8 cellular contexts compared by ENCODE assay signal in the genomic region with DNA sequence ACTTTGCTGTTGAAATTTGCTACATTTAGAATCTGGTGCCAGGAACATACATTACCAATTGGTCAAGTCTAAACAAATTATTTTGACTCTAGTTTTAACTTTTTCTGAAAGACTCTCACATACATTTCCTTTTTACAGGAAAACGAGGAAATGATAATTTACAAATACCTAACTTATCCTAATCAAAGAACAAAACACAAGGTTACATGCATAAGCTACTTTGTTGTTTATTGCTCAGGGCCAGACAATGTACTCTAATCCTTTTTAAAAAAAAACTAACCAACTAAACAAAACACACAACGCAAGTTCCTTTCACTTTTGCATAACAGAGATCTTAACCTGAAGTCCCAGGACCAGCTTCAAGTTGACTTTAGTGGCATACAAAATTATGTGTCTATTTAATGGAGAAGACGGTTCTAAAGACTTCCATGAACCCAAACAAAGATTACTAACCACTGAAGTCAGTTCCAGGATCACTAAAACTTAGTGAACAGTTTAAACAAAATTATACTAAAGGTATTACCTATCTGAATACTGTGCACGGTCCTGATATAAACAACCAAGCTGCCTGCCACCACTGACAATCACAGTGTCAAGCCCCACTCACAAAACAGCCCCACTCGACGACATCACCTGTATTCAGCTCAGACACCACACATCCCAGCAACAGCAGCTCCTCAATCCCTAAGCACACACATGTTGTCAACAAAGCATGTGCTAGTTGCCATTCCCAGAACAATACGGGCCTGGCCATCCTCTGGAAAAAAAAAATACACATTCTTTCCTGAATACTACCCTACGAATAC. TPM values are rescaled to one million over a fixed set of nuclear protein-coding genes. Genes with fewer than 3 reads are reported as not detected.
A peak's percentile ranks its signal among the peaks of the same experiment; 100 is the strongest.
DNase-seq lines count a peak whose midpoint lies in the region; ATAC-seq and TF ChIP-seq lines count a peak whose summit lies in the region.

No MANE protein-coding gene starts in this region.

- H3K4me1 Mint-ChIP-seq in activated CD4-positive, alpha-beta T cell treated with anti-CD3 and anti-CD28 coated beads for 36 hours, result peaks cover 47% of the 10 kb centered on the region
- peaks cover 48% of the 10 kb centered on the region for H3K4me1 Mint-ChIP-seq in stimulated activated naive CD8-positive, alpha-beta T cell treated with anti-CD3 and anti-CD28 coated beads, Interleukin-15, amount 100 ng/mL, for 72 hours

- POLR2A ChIA-PET in activated CD4-positive, alpha-beta T cell treated with anti-CD3 and anti-CD28 coated beads for 36 hours (lab: Charles Lee), result no interaction called here

- no peak for TF ChIP-seq CTCF in WI38 (IDR thresholded peaks at IDR 0.05; ENCODE audit: low read depth, low read length)

- no peaks in the 10 kb centered on the region for H3K9me3 Mint-ChIP-seq in activated CD4-positive, alpha-beta T cell treated with anti-CD3 and anti-CD28 coated beads for 36 hours (ENCODE audit: low read depth)
- H3K9me3 Mint-ChIP-seq in stimulated activated naive CD8-positive, alpha-beta T cell treated with anti-CD3 and anti-CD28 coated beads, Interleukin-15, amount 100 ng/mL, for 72 hours, result no peaks in the 10 kb centered on the region

- no peaks in the 10 kb centered on the region for H3K27me3 ChIP-seq in iPS-15b (ENCODE audit: control insufficient read depth, insufficient read depth, low read length)

- H3K36me3 Mint-ChIP-seq in activated CD4-positive, alpha-beta T cell treated with anti-CD3 and anti-CD28 coated beads for 36 hours (ENCODE audit: low read depth), result peaks cover 2% of the 10 kb centered on the region

- no peaks in the 10 kb centered on the region for H3K36me3 ChIP-seq in iPS-15b (ENCODE audit: control insufficient read depth, insufficient read depth, low read length)

- H3K27me3 Mint-ChIP-seq in activated CD4-positive, alpha-beta T cell treated with anti-CD3 and anti-CD28 coated beads for 36 hours, result peaks cover 1% of the 10 kb centered on the region
- no peaks in the 10 kb centered on the region for H3K27me3 Mint-ChIP-seq in stimulated activated naive CD8-positive, alpha-beta T cell treated with anti-CD3 and anti-CD28 coated beads, Interleukin-15, amount 100 ng/mL, for 72 hours

- CTCF ChIA-PET in activated CD4-positive, alpha-beta T cell treated with anti-CD3 and anti-CD28 coated beads for 36 hours (lab: Charles Lee), result interaction anchor here (0.7 to 10.9 kb wide), 11 partner anchors 8 to 1120 kb away, joined by 3 to 116 read pairs (median 4); no protein-coding TSS in a partner anchor

- H3K4me3 ChIP-seq in WI38 (ENCODE audit: low read depth, low read length) (peak overlapping the region; percentile 94), iPS-15b (ENCODE audit: low read depth, low read length) (peak overlapping the region; percentile 58)

- no peak for ATAC-seq in activated CD4-positive, alpha-beta T cell treated with anti-CD3 and anti-CD28 coated beads for 36 hours
- ATAC-seq in stimulated activated naive CD8-positive, alpha-beta T cell treated with anti-CD3 and anti-CD28 coated beads, Interleukin-15, amount 100 ng/mL, for 72 hours, result no peak
- ATAC-seq in GM18861 (IDR thresholded peaks at IDR 0.05; ENCODE audit: unreplicated experiment), result no peak
- ATAC-seq in GM19467 (IDR thresholded peaks at IDR 0.05; ENCODE audit: unreplicated experiment), result no peak
- no peak for ATAC-seq in GM21619 (IDR thresholded peaks at IDR 0.05; ENCODE audit: unreplicated experiment)

- H3K9me3 ChIP-seq in iPS-15b (ENCODE audit: control insufficient read depth, insufficient read depth, low read length), result no peaks in the 10 kb centered on the region

- H3K4me3 Mint-ChIP-seq in activated CD4-positive, alpha-beta T cell treated with anti-CD3 and anti-CD28 coated beads for 36 hours, result peak overlapping the region; percentile 92
- peak overlapping the region; percentile 79 to 91 for H3K4me3 Mint-ChIP-seq in stimulated activated naive CD8-positive, alpha-beta T cell treated with anti-CD3 and anti-CD28 coated beads, Interleukin-15, amount 100 ng/mL, for 72 hours

- intact Hi-C loops in activated CD4-positive, alpha-beta T cell treated with anti-CD3 and anti-CD28 coated beads for 36 hours (cut with DNase I, micrococcal nuclease), result loop anchor here (2.0 to 5.0 kb wide), 4 partner anchors 35 to 468 kb away; a partner anchor contains a TSS

- H3K4me1 ChIP-seq in iPS-15b (ENCODE audit: control insufficient read depth, insufficient read depth, low read length), result peaks cover 9% of the 10 kb centered on the region

- DNase-seq in activated CD4-positive, alpha-beta T cell treated with anti-CD3 and anti-CD28 coated beads for 36 hours, result peak; percentile 15
- DNase-seq in activated CD4-positive, alpha-beta T cell treated with anti-CD3 and anti-CD28 coated beads, Interleukin-2, amount 50 U/mL, for 4 hours, result no peak
- no peak for DNase-seq in stimulated activated naive CD8-positive, alpha-beta T cell treated with anti-CD3 and anti-CD28 coated beads, Interleukin-15, amount 100 ng/mL, for 72 hours

- H3K27ac Mint-ChIP-seq in activated CD4-positive, alpha-beta T cell treated with anti-CD3 and anti-CD28 coated beads for 36 hours, result peak overlapping the region; percentile 92
- peak overlapping the region; percentile 37 to 82 for H3K27ac Mint-ChIP-seq in stimulated activated naive CD8-positive, alpha-beta T cell treated with anti-CD3 and anti-CD28 coated beads, Interleukin-15, amount 100 ng/mL, for 72 hours

- no peak overlapping the region for H3K9ac ChIP-seq in iPS-15b (ENCODE audit: low read depth, low read length)

RNA-seq across cellular contexts. Expression of a gene that starts 1.9 kb away (rescaled TPM):
- 1 to 10 TPM; 5.2 to 7.0 TPM for total RNA-seq in activated CD4-positive, alpha-beta T cell treated with anti-CD3 and anti-CD28 coated beads for 36 hours

RNA-seq across cellular contexts. Expression of a gene that starts 54.5 kb away (rescaled TPM):
- 100 to 1,000 TPM; 346 to 350 TPM for total RNA-seq in activated CD4-positive, alpha-beta T cell treated with anti-CD3 and anti-CD28 coated beads for 36 hours
